8 cellular contexts compared by ENCODE assay signal in the genomic region with DNA sequence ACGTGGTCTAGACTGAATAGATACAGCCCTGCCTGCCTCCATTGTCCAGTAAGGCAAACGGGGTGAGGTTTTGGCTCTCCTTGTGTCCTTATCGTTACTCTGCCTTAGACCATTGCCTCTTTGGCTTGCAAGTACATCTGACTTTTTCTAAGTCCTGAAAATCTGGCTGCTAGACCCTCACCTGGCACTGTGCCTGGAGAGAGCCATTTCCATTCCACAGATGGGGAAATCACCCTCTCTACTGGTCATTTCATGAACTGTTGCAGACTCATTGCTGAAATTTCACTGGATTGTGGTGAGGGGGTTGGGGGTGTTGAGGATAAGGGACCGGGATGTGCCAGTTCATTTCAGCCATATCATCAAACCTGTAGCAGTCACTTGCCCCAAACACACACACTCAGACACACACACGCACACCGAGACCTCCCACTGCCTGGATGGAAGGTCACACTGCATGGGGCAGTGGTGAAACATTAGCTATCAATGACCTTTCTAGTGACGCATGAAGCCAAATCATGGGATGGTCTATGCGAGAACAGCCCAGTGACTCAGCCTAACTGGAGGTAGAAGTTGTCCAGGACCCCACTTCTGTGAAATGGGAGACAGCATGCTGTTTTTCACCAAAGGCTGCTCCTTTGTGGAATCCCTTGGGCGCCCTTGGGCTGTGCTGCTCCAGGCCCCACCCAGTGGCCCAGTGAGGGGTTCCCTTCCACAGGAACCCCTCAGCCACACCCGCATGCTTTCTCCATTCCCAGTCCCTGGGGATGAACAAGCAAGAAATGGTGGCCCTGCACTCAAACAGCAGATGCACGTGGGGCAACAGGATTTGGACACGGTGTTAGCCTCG. TPM values are rescaled to one million over a fixed set of nuclear protein-coding genes. Genes with fewer than 3 reads are reported as not detected.
A peak's percentile ranks its signal among the peaks of the same experiment; 100 is the strongest.
DNase-seq lines count a peak whose midpoint lies in the region; ATAC-seq, FAIRE-seq and TF ChIP-seq lines count a peak whose summit lies in the region.

No MANE protein-coding gene starts in this region.

- H3K4me1 ChIP-seq in BE2C = peaks cover 6% of the 10 kb centered on the region
- peaks cover 0 to 7% of the 10 kb centered on the region in 2 donors for H3K4me1 ChIP-seq in left lung

- no peak for FAIRE-seq in HTR-8/SVneo (lab: Jason Lieb, UNC)

- H3K27me3 ChIP-seq in BE2C = no peaks in the 10 kb centered on the region
- peaks cover 0 to 12% of the 10 kb centered on the region in 2 donors for H3K27me3 ChIP-seq in left lung

- no peak overlapping the region for H3K4me3 ChIP-seq in BE2C (ENCODE audit: low read depth, low read length)
- H3K4me3 ChIP-seq in astrocyte of the cerebellum (ENCODE audit: low read depth, low read length) = no peak overlapping the region
- no peak overlapping the region for H3K4me3 ChIP-seq in left lung

- in situ Hi-C loops in astrocyte of the cerebellum (cut with HindIII; ENCODE audit: low sequenced_read_pairs) = no loop called here

- ATAC-seq in left lung (peak; percentile 43), HG03175 (IDR thresholded peaks at IDR 0.05; ENCODE audit: unreplicated experiment) (no peak)

- peak; percentile 80 for TF ChIP-seq CTCF in BE2C (IDR thresholded peaks at IDR 0.05; ENCODE audit: low read depth, low read length)
- TF ChIP-seq CTCF in astrocyte of the cerebellum (IDR thresholded peaks at IDR 0.05; ENCODE audit: low read depth, low read length, missing control alignments) = peak; percentile 66
- no peak for TF ChIP-seq CTCF in left lung (IDR thresholded peaks at IDR 0.05)

- H3K36me3 ChIP-seq in BE2C (no peaks in the 10 kb centered on the region), left lung (no peaks in the 10 kb centered on the region)

- intact Hi-C loops in left lung (cut with DNase I) = no loop called here

- DNase-seq in BE2C = peak; percentile 76
- peak; percentile 51 for DNase-seq in HTR-8/SVneo (ENCODE audit: insufficient read length, low spot score)
- peak; percentile 60 for DNase-seq in astrocyte of the cerebellum (ENCODE audit: low read depth)
- no peak for DNase-seq in left lung
- DNase-seq in GF-D8 (lab: John Stamatoyannopoulos, UW) = no peak
- no peak for DNase-seq in stimulated activated naive CD4-positive, alpha-beta T cell (lab: John Stamatoyannopoulos, UW)
- DNase-seq in LoVo (ENCODE audit: low spot score) = no peak

- H3K9me3 ChIP-seq in BE2C = no peaks in the 10 kb centered on the region
- no peaks in the 10 kb centered on the region for H3K9me3 ChIP-seq in left lung

- H3K27ac ChIP-seq in left lung = no peak overlapping the region

RNA-seq across cellular contexts. Expression of a gene that starts 34.9 kb away (rescaled TPM):
- 7.1 TPM for polyA plus RNA-seq in BE2C (2012; ENCODE audit: insufficient read depth, insufficient read length, low read depth)
- total RNA-seq in left lung = 1 to 10 TPM; 2.4 to 7.7 TPM

RNA-seq across cellular contexts. Expression of a gene that starts 57.4 kb away (rescaled TPM):
- 11.0 TPM for polyA plus RNA-seq in BE2C (2012; ENCODE audit: insufficient read depth, insufficient read length, low read depth)
- 10 to 100 TPM in 1 of 2 donors, 1 to 10 TPM in 1; 6.1 to 13.0 TPM for total RNA-seq in left lung

Comparison
In these comparisons a context has a peak if more than half of its experiments do, and no peak if none do; other contexts are left out.
1. DNase-seq: peak in BE2C (single experiment), HTR-8/SVneo (single experiment) and astrocyte of the cerebellum (single experiment); none in left lung (0 of 2), GF-D8 (single experiment), stimulated activated naive CD4-positive, alpha-beta T cell (0 of 6) and LoVo (single experiment).
2. CTCF ChIP-seq: peak in BE2C (single experiment) and astrocyte of the cerebellum (single experiment); none in left lung (0 of 2).